ENCODE assay signal across 8 cellular contexts in genomic region chr1:226738421-226738994, GRCh38. TPM values are rescaled to one million over a fixed set of nuclear protein-coding genes. Genes with fewer than 3 reads are reported as not detected.
DNase-seq lines count a peak whose midpoint lies in the region; ATAC-seq, FAIRE-seq and TF ChIP-seq lines count a peak whose summit lies in the region.

No MANE protein-coding gene starts in this region.

- peak overlapping the region; percentile 48; the same call in 1 of the 2 replicates for H2BK20ac ChIP-seq in H1 (ENCODE audit: low read length)

- peak overlapping the region; percentile 90 to 100 (median 98) for H3K4me3 Mint-ChIP-seq in IgD-negative memory B cell

- no peak for TF ChIP-seq CTCF in H1 (IDR thresholded peaks at IDR 0.05; ENCODE audit: control extremely low read depth in 1 of 3, insufficient read depth in 1 of 3, low read depth in 1 of 3, low read length in 3 of 3)

- H3K4me3 ChIP-seq in H1 (ENCODE audit: extremely low read depth in 1 of 4, insufficient read depth in 2 of 4, low read depth in 3 of 4, low read length in 4 of 4), result peak overlapping the region; percentile 33 to 66 (median 56)
- H3K4me3 ChIP-seq in mesendoderm (ENCODE audit: low read length), result peak overlapping the region; percentile 20
- H3K4me3 ChIP-seq in thymus (ENCODE audit: low read length), result peak overlapping the region; percentile 79

- H3K79me1 ChIP-seq in H1 (ENCODE audit: low read depth, low read length), result no peaks in the 10 kb centered on the region
- H3K79me1 ChIP-seq in mesendoderm (ENCODE audit: low read length), result peaks cover 4% of the 10 kb centered on the region

- H3K4me2 ChIP-seq in H1 (ENCODE audit: insufficient read depth in 1 of 2, low read depth in 2 of 2, low read length in 2 of 2), result peak overlapping the region; percentile 88 to 98
- peak overlapping the region; percentile 93 for H3K4me2 ChIP-seq in mesendoderm (ENCODE audit: low read length)

- peak overlapping the region; percentile 43 for H2AFZ ChIP-seq in H1 (ENCODE audit: low read length)

- H3K4me1 ChIP-seq in H1 (replicated peaks in 1 of 4; ENCODE audit: control insufficient read depth in 3 of 4, insufficient read depth in 4 of 4, low read length in 3 of 4) (peaks cover 2 to 24% (median 12%) of the 10 kb centered on the region in 4 experiments; a peak in 6 of 7 replicates), mesendoderm (ENCODE audit: control insufficient read depth, low read depth, low read length) (no peaks in the 10 kb centered on the region), thymus (ENCODE audit: control insufficient read depth, insufficient read depth, low read length) (peaks cover 26% of the 10 kb centered on the region)

- H3K23ac ChIP-seq in H1 (ENCODE audit: insufficient read length) (no peak overlapping the region), mesendoderm (ENCODE audit: low read length) (peak overlapping the region; percentile 32)

- peak overlapping the region; percentile 87 for H3K18ac ChIP-seq in H1 (ENCODE audit: extremely low read depth, low read length)
- peak overlapping the region; percentile 22 for H3K18ac ChIP-seq in mesendoderm (ENCODE audit: low read length)

- no peak overlapping the region for H3K27ac ChIP-seq in H1 (ENCODE audit: low read depth, low read length)
- H3K27ac ChIP-seq in mesendoderm (ENCODE audit: low read depth, low read length), result peak overlapping the region; percentile 50
- peak overlapping the region; percentile 89 for H3K27ac ChIP-seq in thymus (ENCODE audit: low read depth)

- peak; percentile 21 for ATAC-seq in GM18502 (IDR thresholded peaks at IDR 0.05; ENCODE audit: poor library complexity, unreplicated experiment)
- ATAC-seq in GM21447 (IDR thresholded peaks at IDR 0.05; ENCODE audit: unreplicated experiment), result no peak

- peak in 1 of 2 experiments; percentile 4; a peak in 1 of 4 replicates for TF ChIP-seq RAD21 in H1 (IDR thresholded peaks at IDR 0.05 in 1 of 2, conservative IDR thresholded peaks at IDR 0.05 in 1 of 2; ENCODE audit: low read depth in 2 of 2, low read length in 2 of 2)

- H3K9me3 ChIP-seq in H1 (ENCODE audit: insufficient read depth in 2 of 2, low read depth in 1 of 2, low read length in 1 of 2), result no peaks in the 10 kb centered on the region; a peak in 1 of 4 replicates
- H3K9me3 ChIP-seq in thymus (ENCODE audit: control insufficient read depth), result no peaks in the 10 kb centered on the region

- POLR2A ChIA-PET in H1 (lab: Charles Lee; ENCODE audit: partially characterized antibody), result interaction anchor here (0.8 kb wide), 1 partner anchor 189 kb away, joined by 3 read pairs; no protein-coding TSS in a partner anchor

- H3K36me3 Mint-ChIP-seq in IgD-negative memory B cell, result no peaks in the 10 kb centered on the region

- H3K4me1 Mint-ChIP-seq in IgD-negative memory B cell, result peaks cover 21 to 42% (median 39%) of the 10 kb centered on the region in 3 donors

- H3K79me2 ChIP-seq in H1 (ENCODE audit: control insufficient read depth in 1 of 2, insufficient read depth in 2 of 2, low read length in 2 of 2), result no peaks in the 10 kb centered on the region
- peaks cover 5% of the 10 kb centered on the region for H3K79me2 ChIP-seq in mesendoderm (ENCODE audit: control insufficient read depth, insufficient read depth, low read length)

- TF ChIP-seq POLR2A in H1 (IDR thresholded peaks at IDR 0.05; ENCODE audit: control extremely low read depth in 1 of 2, low read depth in 2 of 2, low read length in 2 of 2), result no peak

- CTCF ChIA-PET in H1 (lab: Charles Lee; ENCODE audit: partially characterized antibody), result interaction anchor here (0.6 to 2.2 kb wide), 4 partner anchors 8 to 16 kb away, joined by 3 to 5 read pairs (median 4); no protein-coding TSS in a partner anchor

- H2BK15ac ChIP-seq in H1 (ENCODE audit: low read length), result no peak overlapping the region; the same call in 1 of the 2 replicates
- no peak overlapping the region for H2BK15ac ChIP-seq in mesendoderm (replicated peaks; ENCODE audit: low read depth)

- H4K91ac ChIP-seq in H1 (replicated peaks; ENCODE audit: insufficient read length, low read length), result no peak overlapping the region

- no peak overlapping the region for H4K5ac ChIP-seq in H1 (ENCODE audit: insufficient read length, low read depth, low read length)
- no peak overlapping the region for H4K5ac ChIP-seq in mesendoderm (ENCODE audit: low read length)

- H3K27ac Mint-ChIP-seq in IgD-negative memory B cell, result peak overlapping the region; percentile 87 to 98 (median 98)

- DNase-seq in Ammon's horn (ENCODE audit: low spot score) (peak; percentile 47), H1 (ENCODE audit: low read depth in 1 of 2, low spot score in 2 of 2) (peak in 1 of 2 experiments; percentile 69), mesendoderm (peak; percentile 62)
- DNase-seq in activated CD4-positive, alpha-beta T cell treated with anti-CD3 and anti-CD28 coated beads for 1 hour, result peak; percentile 26

- H2BK12ac ChIP-seq in H1 (ENCODE audit: low read depth, low read length), result peak overlapping the region; percentile 92; the same call in 1 of the 2 replicates

- 0% methylated on average over 37 of the region's 52 CpGs; no CpG with 5 or more reads in 1 of the 2 experiments for WGBS in H1 (ENCODE audit: extremely low coverage in 1 of 2, insufficient coverage in 1 of 2, insufficient read length in 1 of 2, insufficient replicate concordance in 2 of 2, low coverage in 1 of 2, low lambda C conversion rate in 2 of 2, missing lambda C conversion rate in 1 of 2), 2 experiments
- WGBS in mesendoderm (ENCODE audit: extremely low coverage, insufficient coverage, low lambda C conversion rate), result no CpG with 5 or more reads among the region's 52 CpGs
- under 1% methylated on average over 52 of the region's 52 CpGs for WGBS in thymus

- no peaks in the 10 kb centered on the region for H3K36me3 ChIP-seq in H1 (ENCODE audit: control insufficient read depth in 2 of 4, insufficient read depth in 4 of 4, low read length in 3 of 4)
- H3K36me3 ChIP-seq in mesendoderm (ENCODE audit: control insufficient read depth, insufficient read depth, low read length), result no peaks in the 10 kb centered on the region
- H3K36me3 ChIP-seq in thymus (ENCODE audit: control insufficient read depth, insufficient read depth), result peaks cover 35% of the 10 kb centered on the region

- no peak for FAIRE-seq in H1 (lab: Jason Lieb, UNC)

- H2AK5ac ChIP-seq in H1 (ENCODE audit: low read depth, low read length) (no peak overlapping the region), mesendoderm (ENCODE audit: low read length) (no peak overlapping the region)

- H3K4ac ChIP-seq in H1 (replicated peaks; ENCODE audit: insufficient read length, low read depth, low read length) (no peak overlapping the region), mesendoderm (ENCODE audit: low read depth, low read length) (peak overlapping the region; percentile 96)

- H2BK120ac ChIP-seq in H1 (replicated peaks; ENCODE audit: low read depth, low read length), result peak overlapping the region; percentile 68
- peak overlapping the region; percentile 74 for H2BK120ac ChIP-seq in mesendoderm (ENCODE audit: low read depth, low read length)

- peak overlapping the region; percentile 60; the same call in 1 of the 2 replicates for H2BK5ac ChIP-seq in H1 (ENCODE audit: low read depth, low read length)
- peak overlapping the region; percentile 48 for H2BK5ac ChIP-seq in mesendoderm (ENCODE audit: low read length)

- H4K20me1 ChIP-seq in H1 (replicated peaks in 1 of 2; ENCODE audit: control insufficient read depth in 1 of 2, insufficient read depth in 2 of 2, low read length in 2 of 2), result no peaks in the 10 kb centered on the region

- H3K9ac ChIP-seq in H1 (replicated peaks in 1 of 4; ENCODE audit: extremely low read depth in 1 of 4, low read depth in 3 of 4, low read length in 3 of 4), result peak overlapping the region in 2 of 4 experiments; percentile 8 to 16; a peak in 3 of 7 replicates
- peak overlapping the region; percentile 64 for H3K9ac ChIP-seq in mesendoderm (ENCODE audit: low read length)

- H3K27me3 ChIP-seq in H1 (replicated peaks in 1 of 4; ENCODE audit: control insufficient read depth in 3 of 4, extremely low read depth in 1 of 4, insufficient read depth in 3 of 4, low read length in 3 of 4), result peaks cover 0 to 65% (median 45%) of the 10 kb centered on the region in 4 experiments; a peak in 6 of 7 replicates
- no peaks in the 10 kb centered on the region for H3K27me3 ChIP-seq in mesendoderm (ENCODE audit: insufficient read depth, low read length, poor library complexity)
- no peaks in the 10 kb centered on the region for H3K27me3 ChIP-seq in thymus (ENCODE audit: control insufficient read depth, insufficient read depth)

- no peak overlapping the region for H3K56ac ChIP-seq in H1 (replicated peaks; ENCODE audit: insufficient read length, low read depth, low read length)
- H3K56ac ChIP-seq in mesendoderm (ENCODE audit: low read length), result peak overlapping the region; percentile 83

- H3K27me3 Mint-ChIP-seq in IgD-negative memory B cell, result no peaks in the 10 kb centered on the region

- peaks cover 26% of the 10 kb centered on the region for H3K23me2 ChIP-seq in H1 (ENCODE audit: low read depth, low read length)

- no peak for TF ChIP-seq EP300 in H1 (IDR thresholded peaks at IDR 0.05; ENCODE audit: borderline replicate concordance in 1 of 2, low read depth in 2 of 2, low read length in 2 of 2)

- peaks cover 0 to 3% (median 0%) of the 10 kb centered on the region in 3 donors for H3K9me3 Mint-ChIP-seq in IgD-negative memory B cell

- no peak overlapping the region for H3K14ac ChIP-seq in H1 (ENCODE audit: insufficient read length)

- H4K8ac ChIP-seq in H1 (ENCODE audit: extremely low read depth, insufficient read depth, low read length), result no peak overlapping the region
- peak overlapping the region; percentile 90 for H4K8ac ChIP-seq in mesendoderm (ENCODE audit: low read depth, low read length)

TF ChIP-seq in H1, 55 proteins besides CTCF, POLR2A, EP300 and RAD21 (continues in another document):
- no peak for TF ChIP-seq POLR2AphosphoS5 (IDR thresholded peaks at IDR 0.05; ENCODE audit: low read depth, low read length)
- no peak for TF ChIP-seq SP4 (IDR thresholded peaks at IDR 0.05; ENCODE audit: low read length)
- 0 out of 2 replicates have a peak, but pooled peaks have one; percentile 5 for TF ChIP-seq TAF1 (IDR thresholded peaks at IDR 0.05; ENCODE audit: low read depth, low read length)
- TF ChIP-seq KDM4A (IDR thresholded peaks at IDR 0.05; ENCODE audit: low read depth, low read length, severe bottlenecking), result peak; percentile 76
- peak; percentile 69 for TF ChIP-seq EZH2 (IDR thresholded peaks at IDR 0.05; ENCODE audit: low read depth, low read length, severe bottlenecking)

RNA-seq across cellular contexts. Expression of gene ITPKB, which starts 0.6 kb away (rescaled TPM):
- 20.4 TPM for polyA plus RNA-seq in IgD-negative memory B cell
- 4.2 and 4.8 TPM in 2 replicates for total RNA-seq in H1 (2021; fragmentation: NEBNext Ultra II Directional; extraction: Animal tissue kit (Norgen Biotek cat#: 25700))
- 1.7 and 2.0 TPM in 2 replicates for polyA plus RNA-seq in H1 (2011; rRNA removed)
- 1.9 TPM for polyA plus RNA-seq in H1 (2011; cell fraction: cytosol; rRNA removed)
- polyA plus RNA-seq in H1 (2011; cell fraction: nucleus; rRNA removed), result 3.6 TPM
- polyA plus RNA-seq in H1 (2012, experiment 1 of 2), result 3.0 to 3.4 TPM (median 3.2 TPM) in 4 replicates
- 3.4 TPM for polyA plus RNA-seq in H1 (2012, experiment 2 of 2)
- 2.3 TPM for polyA plus RNA-seq in H1 (2013, experiment 1 of 2)
- polyA plus RNA-seq in H1 (2013, experiment 2 of 2), result 2.4 TPM
- polyA minus RNA-seq in H1 (2011; rRNA and poly(A)+ RNA removed), result 3.7 and 4.3 TPM in 2 replicates
- 4.2 TPM for polyA minus RNA-seq in H1 (2011; cell fraction: cytosol; rRNA and poly(A)+ RNA removed)
- 6.3 TPM for polyA minus RNA-seq in H1 (2011; cell fraction: nucleus; rRNA and poly(A)+ RNA removed)
- 4.7 TPM for polyA plus RNA-seq in mesendoderm (2013, experiment 1 of 2)
- polyA plus RNA-seq in mesendoderm (2013, experiment 2 of 2), result 4.9 TPM
- polyA plus RNA-seq in thymus, result 32.0 TPM

Comparison
In these comparisons a context has a peak if more than half of its experiments do, and no peak if none do; other contexts are left out.
1. H3K4me3 ChIP-seq: peak in every context shown above with its lines; median percentile 79 in thymus; 56 in H1; 20 in mesendoderm.